In the genomic region with DNA sequence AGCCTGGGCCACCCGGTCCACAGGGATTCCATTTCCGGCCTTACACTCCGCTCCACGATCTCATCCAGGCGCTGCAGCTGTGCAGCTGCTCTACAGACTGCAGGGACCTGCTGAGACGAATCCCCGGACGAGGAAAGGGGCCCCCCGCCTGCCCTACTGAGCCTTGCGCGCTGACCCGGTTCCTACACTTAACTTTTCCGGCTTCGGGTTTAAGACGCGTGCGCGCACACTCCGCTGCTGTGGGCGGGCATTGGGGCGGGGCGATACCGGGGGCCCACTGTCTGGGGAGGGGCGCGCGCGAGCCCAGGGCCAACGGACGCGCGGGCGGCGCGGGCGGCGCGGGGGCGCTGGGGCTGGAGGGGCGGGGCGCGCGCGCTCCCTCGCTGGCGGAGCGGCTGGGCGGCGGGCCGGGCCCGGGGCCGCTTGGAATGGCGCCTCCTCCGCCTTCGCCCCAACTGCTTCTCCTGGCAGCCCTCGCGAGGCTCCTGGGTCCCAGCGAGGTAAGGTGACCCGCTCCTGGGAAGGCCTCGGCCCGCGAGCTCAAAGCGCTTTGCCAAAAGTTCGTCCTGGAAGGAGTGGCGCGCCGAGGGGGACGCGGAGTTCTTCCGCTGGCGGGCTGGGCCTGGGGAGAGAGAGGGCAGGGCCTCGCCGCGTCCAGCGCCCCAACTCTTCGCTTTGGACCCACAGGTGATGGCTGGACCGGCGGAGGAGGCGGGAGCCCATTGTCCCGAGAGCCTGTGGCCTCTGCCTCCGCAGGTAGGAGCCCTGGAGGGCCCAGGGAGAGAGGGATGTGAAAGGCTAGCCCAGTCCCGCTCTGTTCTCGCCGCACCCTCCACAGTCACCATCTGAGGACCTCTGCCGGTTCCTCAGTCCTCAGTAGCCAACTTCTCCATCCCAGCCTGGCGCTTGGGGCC, we compare ENCODE assay signal across 8 cellular contexts. TPM values are rescaled to one million over a fixed set of nuclear protein-coding genes. Genes with fewer than 3 reads are reported as not detected.
DNase-seq lines count a peak whose midpoint lies in the region; ATAC-seq, FAIRE-seq and TF ChIP-seq lines count a peak whose summit lies in the region.

Gene TP53I13, plus strand, starts transcription at position 371 of the 914 bp plus-strand sequence. Its CDS starts 58 bp downstream, at position 429.

- H3K36me3 ChIP-seq in duodenal mucosa (ENCODE audit: control insufficient read depth in 1 of 2, insufficient read depth in 2 of 2, low read length in 2 of 2) (peaks cover 6 to 10% of the 10 kb centered on the region in 2 donors), lower lobe of right lung (peaks cover 14% of the 10 kb centered on the region)

- intact Hi-C loops in lower lobe of right lung (cut with DNase I), result no loop called here

- H3K9me3 ChIP-seq in A549 (no peaks in the 10 kb centered on the region), duodenal mucosa (ENCODE audit: control insufficient read depth in 1 of 2, low read length in 2 of 2) (no peaks in the 10 kb centered on the region), lower lobe of right lung (no peaks in the 10 kb centered on the region)

- peak; percentile 40 to 62 for ATAC-seq in A549
- ATAC-seq in HG03280 (IDR thresholded peaks at IDR 0.05; ENCODE audit: unreplicated experiment), result peak; percentile 45
- peak; percentile 82 for ATAC-seq in lower lobe of right lung

- H3K4me2 ChIP-seq in A549, result peak within 1 kb of the TSS; percentile 83

- no peak for FAIRE-seq in A549 (lab: Jason Lieb, UNC)

- POLR2A ChIA-PET in A549 (lab: Yijun Ruan, JAX), result interaction anchor here (1.0 to 4.0 kb wide), 5 partner anchors 8 to 274 kb away, joined by 3 to 21 read pairs (median 4); partner anchors contain the start of genes ANKRD13B and NUFIP2
- POLR2A ChIA-PET in activated CD4-positive, alpha-beta memory T cell treated with anti-CD3 and anti-CD28 coated beads, Interleukin-2, amount 10 ng/mL, durations not matched to agents 7 days and 5 days (lab: Charles Lee), result interaction anchor here (0.6 to 9.3 kb wide), 15 partner anchors 12 to 870 kb away, joined by 3 to 107 read pairs (median 5); partner anchors contain the start of genes ANKRD13B and NSRP1

- no peaks in the 10 kb centered on the region for H3K27me3 Mint-ChIP-seq in activated CD4-positive, alpha-beta memory T cell treated with anti-CD3 and anti-CD28 coated beads, Interleukin-2, amount 10 ng/mL, durations not matched to agents 7 days and 5 days

- H3K27ac Mint-ChIP-seq in activated CD4-positive, alpha-beta memory T cell treated with anti-CD3 and anti-CD28 coated beads, Interleukin-2, amount 10 ng/mL, durations not matched to agents 7 days and 5 days, result peak within 1 kb of the TSS; percentile 96

- H3K4me1 ChIP-seq in A549 (peaks cover 20% of the 10 kb centered on the region), duodenal mucosa (ENCODE audit: control insufficient read depth in 1 of 2, insufficient read depth in 2 of 2, low read length in 2 of 2) (peaks cover 19 to 60% of the 10 kb centered on the region in 2 donors), lower lobe of right lung (peaks cover 56% of the 10 kb centered on the region)

- no peak for TF ChIP-seq EP300 in A549 (IDR thresholded peaks at IDR 0.05)

- H3K27ac ChIP-seq in A549, result peak within 1 kb of the TSS; percentile 92 to 94
- H3K27ac ChIP-seq in duodenal mucosa (ENCODE audit: low read depth, low read length), result peak within 1 kb of the TSS; percentile 84
- peak within 1 kb of the TSS; percentile 88 for H3K27ac ChIP-seq in lower lobe of right lung

- H3K9me3 Mint-ChIP-seq in activated CD4-positive, alpha-beta memory T cell treated with anti-CD3 and anti-CD28 coated beads, Interleukin-2, amount 10 ng/mL, durations not matched to agents 7 days and 5 days, result no peaks in the 10 kb centered on the region

- peaks cover 36% of the 10 kb centered on the region for H3K4me1 Mint-ChIP-seq in activated CD4-positive, alpha-beta memory T cell treated with anti-CD3 and anti-CD28 coated beads, Interleukin-2, amount 10 ng/mL, durations not matched to agents 7 days and 5 days

- CTCF ChIA-PET in A549 (lab: Yijun Ruan, JAX), result interaction anchor here (1.0 to 24.0 kb wide), 13 partner anchors 10 to 363 kb away, joined by 3 to 474 read pairs (median 9); partner anchors contain the start of genes ANKRD13B and CORO6
- CTCF ChIA-PET in activated CD4-positive, alpha-beta memory T cell treated with anti-CD3 and anti-CD28 coated beads, Interleukin-2, amount 10 ng/mL, durations not matched to agents 7 days and 5 days (lab: Charles Lee), result interaction anchor here (0.9 to 7.1 kb wide), 9 partner anchors 11 to 361 kb away, joined by 3 to 64 read pairs (median 4); partner anchors contain the start of gene SSH2

- TF ChIP-seq RAD21 in A549 (conservative IDR thresholded peaks at IDR 0.05 in 1 of 2, IDR thresholded peaks at IDR 0.05 in 1 of 2), result no peak

- peak within 1 kb of the TSS; percentile 92 for H3K4me3 Mint-ChIP-seq in activated CD4-positive, alpha-beta memory T cell treated with anti-CD3 and anti-CD28 coated beads, Interleukin-2, amount 10 ng/mL, durations not matched to agents 7 days and 5 days

- WGBS in A549 (ENCODE audit: missing lambda C conversion rate), result 5% methylated on average over 58 of the region's 85 CpGs

- peak within 1 kb of the TSS; percentile 62 for H3K4me3 ChIP-seq in A549
- peak within 1 kb of the TSS; percentile 85 to 89 for H3K4me3 ChIP-seq in duodenal mucosa (ENCODE audit: low read depth in 1 of 2, low read length in 2 of 2)
- H3K4me3 ChIP-seq in lower lobe of right lung, result peak within 1 kb of the TSS; percentile 81

- DNase-seq in A549 (ENCODE audit: low read depth in 1 of 2, low spot score in 1 of 2) (peak; percentile 82 to 90), NCI-H774 (lab: John Stamatoyannopoulos, UW) (peak; percentile 88), lower lobe of right lung (peak; percentile 92)
- peak; percentile 91 for DNase-seq in activated CD4-positive, alpha-beta memory T cell treated with anti-CD3 and anti-CD28 coated beads, Interleukin-2, amount 10 ng/mL, durations not matched to agents 7 days and 5 days
- peak; percentile 88 for DNase-seq in stimulated activated CD8-positive, alpha-beta memory T cell treated with anti-CD3 and anti-CD28 coated beads, Interleukin-12 subunit alpha, Interleukin-12 subunit beta, amount 100 ng/mL, for 1 hour (ENCODE audit: low read depth)

- TF ChIP-seq POLR2A in A549 (IDR thresholded peaks at IDR 0.05; ENCODE audit: low read length), result peak; percentile 81
- peak; percentile 76 for TF ChIP-seq POLR2A in GM18526 (IDR thresholded peaks at IDR 0.05; ENCODE audit: extremely low read depth, insufficient read length)

- peak within 1 kb of the TSS; percentile 80 to 96 for H3K9ac ChIP-seq in duodenal mucosa (ENCODE audit: low read depth in 1 of 2, low read length in 2 of 2)

- TF ChIP-seq CTCF in A549 (IDR thresholded peaks at IDR 0.05) (no peak), lower lobe of right lung (IDR thresholded peaks at IDR 0.05) (no peak)

- H3K27me3 ChIP-seq in duodenal mucosa (ENCODE audit: control insufficient read depth in 1 of 2, insufficient read depth in 2 of 2, low read length in 2 of 2) (no peaks in the 10 kb centered on the region), lower lobe of right lung (ENCODE audit: low read depth) (no peaks in the 10 kb centered on the region)

- H3K36me3 Mint-ChIP-seq in activated CD4-positive, alpha-beta memory T cell treated with anti-CD3 and anti-CD28 coated beads, Interleukin-2, amount 10 ng/mL, durations not matched to agents 7 days and 5 days (ENCODE audit: low read depth), result peaks cover 35% of the 10 kb centered on the region

TF ChIP-seq in A549, 52 proteins besides CTCF, POLR2A, EP300 and RAD21 (continues in another document):
- TF ChIP-seq, protein P1, sequence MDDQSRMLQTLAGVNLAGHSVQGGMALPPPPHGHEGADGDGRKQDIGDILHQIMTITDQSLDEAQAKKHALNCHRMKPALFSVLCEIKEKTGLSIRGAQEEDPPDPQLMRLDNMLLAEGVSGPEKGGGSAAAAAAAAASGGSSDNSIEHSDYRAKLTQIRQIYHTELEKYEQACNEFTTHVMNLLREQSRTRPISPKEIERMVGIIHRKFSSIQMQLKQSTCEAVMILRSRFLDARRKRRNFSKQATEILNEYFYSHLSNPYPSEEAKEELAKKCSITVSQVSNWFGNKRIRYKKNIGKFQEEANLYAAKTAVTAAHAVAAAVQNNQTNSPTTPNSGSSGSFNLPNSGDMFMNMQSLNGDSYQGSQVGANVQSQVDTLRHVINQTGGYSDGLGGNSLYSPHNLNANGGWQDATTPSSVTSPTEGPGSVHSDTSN (IDR thresholded peaks at IDR 0.05), result no peak
- no peak for TF ChIP-seq EHMT2 (IDR thresholded peaks at IDR 0.05; ENCODE audit: low read depth)
- no peak for TF ChIP-seq ELK1 (IDR thresholded peaks at IDR 0.05; ENCODE audit: low read depth, low read length)
- no peak for TF ChIP-seq CBX2 (IDR thresholded peaks at IDR 0.05; ENCODE audit: borderline replicate concordance, low read depth)
- no peak for TF ChIP-seq NR3C1 (IDR thresholded peaks at IDR 0.05)
- TF ChIP-seq, protein P2, sequence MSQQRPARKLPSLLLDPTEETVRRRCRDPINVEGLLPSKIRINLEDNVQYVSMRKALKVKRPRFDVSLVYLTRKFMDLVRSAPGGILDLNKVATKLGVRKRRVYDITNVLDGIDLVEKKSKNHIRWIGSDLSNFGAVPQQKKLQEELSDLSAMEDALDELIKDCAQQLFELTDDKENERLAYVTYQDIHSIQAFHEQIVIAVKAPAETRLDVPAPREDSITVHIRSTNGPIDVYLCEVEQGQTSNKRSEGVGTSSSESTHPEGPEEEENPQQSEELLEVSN (IDR thresholded peaks at IDR 0.05; ENCODE audit: borderline replicate concordance, low read depth), result peak; percentile 24; the same call in 1 of the 2 replicates
- TF ChIP-seq FOXS1 (CRISPR knock-in tag; IDR thresholded peaks at IDR 0.05), result no peak
- peak; percentile 55; the same call in 1 of the 2 replicates for TF ChIP-seq PHF8 (IDR thresholded peaks at IDR 0.05; ENCODE audit: borderline replicate concordance, low read depth)
- no peak for TF ChIP-seq GATA3 (IDR thresholded peaks at IDR 0.05; ENCODE audit: borderline replicate concordance)

RNA-seq across cellular contexts. Expression of gene TP53I13, which starts in this region (rescaled TPM):
- polyA plus RNA-seq in A549 (2011; rRNA removed), result 27.5 and 31.3 TPM in 2 replicates
- polyA plus RNA-seq in A549 (2012; cell fraction: cytosol; rRNA removed), result 54.4 and 79.1 TPM in 2 replicates
- 316 and 464 TPM in 2 replicates for polyA plus RNA-seq in A549 (2012; cell fraction: nucleus; rRNA removed)
- polyA plus RNA-seq in A549 (2017; fragmentation: RNase III; extraction: RNeasy Plus Mini Kit Qiagen cat#74134 plus additional on column Dnase treatment), result 50.5 to 59.0 TPM (median 57.8 TPM) in 3 replicates
- 21.7 and 42.5 TPM in 2 replicates for polyA minus RNA-seq in A549 (2011; rRNA and poly(A)+ RNA removed)
- total RNA-seq in activated CD4-positive, alpha-beta memory T cell treated with anti-CD3 and anti-CD28 coated beads, Interleukin-2, amount 10 ng/mL, durations not matched to agents 7 days and 5 days, result 100 to 1,000 TPM; 112 to 118 TPM
- total RNA-seq in lower lobe of right lung, result 62.7 TPM

Comparison
In these comparisons a context has a peak if more than half of its experiments do, and no peak if none do; other contexts are left out.
1. Peak in every context shown above with its lines: DNase-seq, ATAC-seq, H3K4me3 ChIP-seq and H3K27ac ChIP-seq.